In genomic region chr4:77931452-77932135, GRCh38 we compare ENCODE assay signal across 14 cellular contexts.
DNase-seq lines count a peak whose midpoint lies in the region; ATAC-seq and TF ChIP-seq lines count a peak whose summit lies in the region.
"Had no signal": no experiment of that assay in that cellular context is flagged by ENCODE, and none has a peak within 500 bp of the region (broad histone marks: within the 10 kb centered on the region; RNA-seq: fewer than 3 reads in every experiment).

No MANE protein-coding gene starts in this region.

- H3K4me3 ChIP-seq in RWPE2 (ENCODE audit: severe bottlenecking) = no peak overlapping the region

- H3K27ac ChIP-seq in RWPE2 (ENCODE audit: poor library complexity, severe bottlenecking) = peak overlapping the region; percentile 26
- H3K27ac ChIP-seq in epithelial cell of prostate = no peak overlapping the region

- H3K36me3 ChIP-seq in RWPE2 (ENCODE audit: low read depth) = peaks cover 25% of the 10 kb centered on the region

- H3K4me1 ChIP-seq in RWPE2 (ENCODE audit: insufficient read depth, poor library complexity, severe bottlenecking) = peaks cover 37% of the 10 kb centered on the region

- peak; percentile 75 for ATAC-seq in RWPE2 (ENCODE audit: low read depth)
- no peak for ATAC-seq in activated naive CD4-positive, alpha-beta T cell treated with anti-CD3 and anti-CD28 coated beads, Interleukin-2, amount 50 U/mL, for 72 hours
- ATAC-seq: activated CD4-positive, alpha-beta T cell treated with anti-CD3 and anti-CD28 coated beads for 36 hours; activated T-cell treated with anti-CD3 and anti-CD28 coated beads, Interleukin-2, amount 50 U/mL, for 72 hours; HepG2; stimulated activated naive CD8-positive, alpha-beta T cell treated with anti-CD3 and anti-CD28 coated beads, Interleukin-15, Interleukin-2, amounts not matched to agents 100 U/mL and 50 U/mL, for 24 hours had no signal

- no peaks in the 10 kb centered on the region for H3K9me3 ChIP-seq in RWPE2 (ENCODE audit: severe bottlenecking)

- no peaks in the 10 kb centered on the region for H3K9me3 Mint-ChIP-seq in activated naive CD4-positive, alpha-beta T cell treated with anti-CD3 and anti-CD28 coated beads, Interleukin-2, amount 50 U/mL, for 72 hours

- no peak for TF ChIP-seq CTCF in RWPE2 (IDR thresholded peaks at IDR 0.05; ENCODE audit: poor library complexity, severe bottlenecking)

- no peaks in the 10 kb centered on the region for H3K27me3 ChIP-seq in RWPE2 (ENCODE audit: insufficient read depth, poor library complexity, severe bottlenecking)

- DNase-seq in H4 (ENCODE audit: low spot score) = peak; percentile 68
- DNase-seq in RWPE2 (ENCODE audit: low spot score) = no peak
- peak; percentile 41 for DNase-seq in epithelial cell of prostate (ENCODE audit: low read depth, low spot score)
- DNase-seq in non-pigmented ciliary epithelial cell (ENCODE audit: low read depth) = peak; percentile 60
- no peak for DNase-seq in SHP77 (lab: John Stamatoyannopoulos, UW)
- no peak for DNase-seq in NCI-H2029 (lab: John Stamatoyannopoulos, UW)
- no peak for DNase-seq in activated naive CD4-positive, alpha-beta T cell treated with anti-CD3 and anti-CD28 coated beads, Interleukin-2, amount 50 U/mL, for 72 hours (ENCODE audit: low spot score in 2 of 2)
- DNase-seq: activated CD4-positive, alpha-beta T cell treated with anti-CD3 and anti-CD28 coated beads for 36 hours; activated T-cell treated with anti-CD3 and anti-CD28 coated beads, Interleukin-2, amount 50 U/mL, for 72 hours; aorta; mesendoderm; NCI-H1105 treated with DMSO at 0.1 percent for 48 hours; stimulated activated naive CD8-positive, alpha-beta T cell treated with anti-CD3 and anti-CD28 coated beads, Interleukin-15, Interleukin-2, amounts not matched to agents 100 U/mL and 50 U/mL, for 24 hours had no signal

- peaks cover 22 to 30% of the 10 kb centered on the region in 2 donors for H3K36me3 Mint-ChIP-seq in activated naive CD4-positive, alpha-beta T cell treated with anti-CD3 and anti-CD28 coated beads, Interleukin-2, amount 50 U/mL, for 72 hours

- H3K27ac Mint-ChIP-seq in activated naive CD4-positive, alpha-beta T cell treated with anti-CD3 and anti-CD28 coated beads, Interleukin-2, amount 50 U/mL, for 72 hours = no peak overlapping the region
- H3K27ac Mint-ChIP-seq: activated CD4-positive, alpha-beta T cell treated with anti-CD3 and anti-CD28 coated beads for 36 hours; activated T-cell treated with anti-CD3 and anti-CD28 coated beads, Interleukin-2, amount 50 U/mL, for 72 hours had no signal

Comparison
In these comparisons a context has a peak if more than half of its experiments do, and no peak if none do; other contexts are left out.
1. DNase-seq: peak in H4 (single experiment), epithelial cell of prostate (single experiment) and non-pigmented ciliary epithelial cell (single experiment); none in RWPE2 (single experiment), SHP77 (0 of 2), NCI-H2029 (single experiment) and activated naive CD4-positive, alpha-beta T cell treated with anti-CD3 and anti-CD28 coated beads, Interleukin-2, amount 50 U/mL, for 72 hours (0 of 2).